Comparison of ENCODE assay signal across 17 cellular contexts in genomic region chr13:30963794-30964193, GRCh38. TPM values are rescaled to one million over a fixed set of nuclear protein-coding genes. Genes with fewer than 3 reads are reported as not detected.
A peak's percentile ranks its signal among the peaks of the same experiment; 100 is the strongest.
DNase-seq lines count a peak whose midpoint lies in the region; ATAC-seq and TF ChIP-seq lines count a peak whose summit lies in the region.
"Had no signal": no experiment of that assay in that cellular context is flagged by ENCODE, and none has a peak within 500 bp of the region (broad histone marks: within the 10 kb centered on the region; RNA-seq: fewer than 3 reads in every experiment).

No MANE protein-coding gene starts in this region.

- no peak overlapping the region for H3K27ac Mint-ChIP-seq in osteocyte (ENCODE audit: unreplicated experiment)

- intact Hi-C loops in mucosa of descending colon (cut with DNase I, micrococcal nuclease) = no loop called here

- no peaks in the 10 kb centered on the region for H3K9me3 ChIP-seq in mucosa of descending colon
- H3K9me3 ChIP-seq: BE2C had no signal

- no peaks in the 10 kb centered on the region for H3K36me3 ChIP-seq in mucosa of descending colon (ENCODE audit: low read depth)
- H3K36me3 ChIP-seq: BE2C, esophagus muscularis mucosa, tibial artery had no signal

- TF ChIP-seq CTCF in epithelial cell of esophagus (IDR thresholded peaks at IDR 0.05; ENCODE audit: insufficient read depth, low read depth, low read length, missing control alignments) = no peak
- TF ChIP-seq CTCF in mucosa of descending colon (IDR thresholded peaks at IDR 0.05) = no peak
- no peak for TF ChIP-seq CTCF in osteocyte (IDR thresholded peaks at IDR 0.05)

- no peak overlapping the region for H3K4me3 Mint-ChIP-seq in osteocyte (ENCODE audit: unreplicated experiment)
- H3K4me3 Mint-ChIP-seq: central memory CD8-positive, alpha-beta T cell had no signal

- DNase-seq in AG08395 (ENCODE audit: low spot score) (peak; percentile 48), NCI-H187 treated with DMSO at 0.1 percent for 48 hours (lab: John Stamatoyannopoulos, UW) (peak; percentile 1), epithelial cell of esophagus (ENCODE audit: low read depth) (peak; percentile 59), mucosa of descending colon (peak in 2 of 3 donors; percentile 24 to 38), GM19238 (ENCODE audit: insufficient read length, low spot score) (no peak), SK-N-DZ (ENCODE audit: low spot score) (no peak), osteocyte (ENCODE audit: extremely low spot score, unreplicated experiment) (no peak)
- DNase-seq: activated CD4-positive, alpha-beta T cell treated with anti-CD3 and anti-CD28 coated beads for 1 hour; activated effector memory CD4-positive, alpha-beta T cell treated with Interleukin-2 at 50 U/mL for 16 hours; BE2C; SHP77; tibial artery had no signal

- peaks cover 2% of the 10 kb centered on the region for H3K36me3 Mint-ChIP-seq in osteocyte (ENCODE audit: unreplicated experiment)

- H3K4me1 ChIP-seq in mucosa of descending colon (ENCODE audit: low read depth) = no peaks in the 10 kb centered on the region
- H3K4me1 ChIP-seq: BE2C had no signal

- H3K4me3 ChIP-seq in epithelial cell of esophagus (ENCODE audit: low read length) (no peak overlapping the region), mucosa of descending colon (no peak overlapping the region)
- H3K4me3 ChIP-seq: esophagus muscularis mucosa, tibial artery had no signal

- peaks cover 11% of the 10 kb centered on the region for H3K27me3 Mint-ChIP-seq in osteocyte (ENCODE audit: unreplicated experiment)

- H3K9me3 Mint-ChIP-seq in osteocyte (ENCODE audit: unreplicated experiment) = peaks cover 11% of the 10 kb centered on the region

- ATAC-seq in mucosa of descending colon (peak; percentile 63), GM19452 (IDR thresholded peaks at IDR 0.05; ENCODE audit: unreplicated experiment) (no peak)

- H3K4me1 Mint-ChIP-seq in osteocyte (ENCODE audit: unreplicated experiment) = peaks cover 11% of the 10 kb centered on the region
- H3K4me1 Mint-ChIP-seq: central memory CD8-positive, alpha-beta T cell had no signal

RNA-seq across cellular contexts. Expression of gene TEX26, which starts 31.3 kb away (rescaled TPM):
- total RNA-seq in mucosa of descending colon = not detected
- not detected in 2 replicates for polyA plus RNA-seq in SK-N-DZ (2014; cell fraction: cytosol; rRNA removed)
- not detected in 2 replicates for polyA plus RNA-seq in SK-N-DZ (2014; cell fraction: nucleus; rRNA removed)
- total RNA-seq in osteocyte = not detected in 2 replicates
- total RNA-seq: kidney epithelial cell, pulmonary artery endothelial cell had no signal

RNA-seq across cellular contexts. Expression of gene MEDAG, which starts 57.7 kb away (rescaled TPM):
- total RNA-seq in mucosa of descending colon (10 to 100 TPM in 1 of 3 donors, 1 to 10 TPM in 1, under 1 TPM in 1; 0.46 to 11.0 (median 8.9) TPM), osteocyte (2.0 and 2.7 TPM in 2 replicates)
- not detected in 2 replicates for polyA plus RNA-seq in SK-N-DZ (2014; cell fraction: cytosol; rRNA removed)
- polyA plus RNA-seq in SK-N-DZ (2014; cell fraction: nucleus; rRNA removed) = not detected in 2 replicates

Comparison
In these comparisons a context has a peak if more than half of its experiments do, and no peak if none do; other contexts are left out.
1. DNase-seq: peak in AG08395 (single experiment), NCI-H187 treated with DMSO at 0.1 percent for 48 hours (single experiment), epithelial cell of esophagus (single experiment) and mucosa of descending colon (2 of 3); none in GM19238 (single experiment), SK-N-DZ (single experiment) and osteocyte (single experiment).